In genomic region chr10:43943119-43943824, GRCh38 we compare ENCODE assay signal across 19 cellular contexts.
DNase-seq lines count a peak whose midpoint lies in the region; ATAC-seq and TF ChIP-seq lines count a peak whose summit lies in the region.
"Had no signal": no experiment of that assay in that cellular context is flagged by ENCODE, and none has a peak within 500 bp of the region (broad histone marks: within the 10 kb centered on the region; RNA-seq: fewer than 3 reads in every experiment).

No MANE protein-coding gene starts in this region.

- H3K9ac ChIP-seq in endodermal cell (ENCODE audit: extremely low read depth, low read length, poor library complexity, severe bottlenecking) = no peak overlapping the region

- peaks cover 7% of the 10 kb centered on the region; the same call in 2 of the 3 replicates for H3K9me3 Mint-ChIP-seq in GM23338
- H3K9me3 Mint-ChIP-seq in endodermal cell = peaks cover 4% of the 10 kb centered on the region
- H3K9me3 Mint-ChIP-seq: stimulated activated effector memory CD8-positive, alpha-beta T cell treated with anti-CD3 and anti-CD28 coated beads, Interleukin-12 subunit alpha, Interleukin-12 subunit beta, amount 100 ng/mL, for 72 hours had no signal

- no peak overlapping the region for H3K27ac ChIP-seq in GM23338 (ENCODE audit: low read depth)
- H3K27ac ChIP-seq in endodermal cell (ENCODE audit: low read depth, low read length) = no peak overlapping the region
- H3K27ac ChIP-seq: RWPE1 had no signal

- H3K4me2 ChIP-seq in GM23338 = no peak overlapping the region
- H3K4me2 ChIP-seq: smooth muscle cell had no signal

- H3K27me3 ChIP-seq in GM23338 (ENCODE audit: insufficient read depth) (no peaks in the 10 kb centered on the region), endodermal cell (ENCODE audit: control insufficient read depth, insufficient read depth, low read length, poor library complexity, severe bottlenecking) (no peaks in the 10 kb centered on the region)

- no peaks in the 10 kb centered on the region; the same call in 2 of the 3 replicates for H3K36me3 Mint-ChIP-seq in GM23338 (ENCODE audit: low read depth)
- no peaks in the 10 kb centered on the region for H3K36me3 Mint-ChIP-seq in endodermal cell (ENCODE audit: low read depth)
- H3K36me3 Mint-ChIP-seq: stimulated activated effector memory CD8-positive, alpha-beta T cell treated with anti-CD3 and anti-CD28 coated beads, Interleukin-12 subunit alpha, Interleukin-12 subunit beta, amount 100 ng/mL, for 72 hours had no signal

- H3F3A ChIP-seq in GM23338 (replicated peaks; ENCODE audit: low read depth) = no peaks in the 10 kb centered on the region

- 88 to 96% methylated on average over 8 to 13 of the region's 16 CpGs for WGBS in endodermal cell (ENCODE audit: insufficient coverage in 1 of 2, insufficient read length in 1 of 2), 2 experiments

- no peaks in the 10 kb centered on the region for H3K9me3 ChIP-seq in endodermal cell (ENCODE audit: control insufficient read depth, low read length)

- H4K20me1 ChIP-seq in GM23338 (replicated peaks; ENCODE audit: insufficient read depth) = no peaks in the 10 kb centered on the region

- no peaks in the 10 kb centered on the region for H3K9me2 ChIP-seq in GM23338 (ENCODE audit: insufficient read depth)

- H3K27me3 Mint-ChIP-seq in GM23338 (ENCODE audit: insufficient read depth, low read depth, poor library complexity) (peaks cover 2% of the 10 kb centered on the region), endodermal cell (ENCODE audit: insufficient read depth) (no peaks in the 10 kb centered on the region)

- no peak overlapping the region for H3K4me3 Mint-ChIP-seq in GM23338
- H3K4me3 Mint-ChIP-seq in endodermal cell = no peak overlapping the region
- H3K4me3 Mint-ChIP-seq: stimulated activated effector memory CD8-positive, alpha-beta T cell treated with anti-CD3 and anti-CD28 coated beads, Interleukin-12 subunit alpha, Interleukin-12 subunit beta, amount 100 ng/mL, for 72 hours had no signal

- H3K4me1 ChIP-seq in GM23338 (ENCODE audit: insufficient read depth) (no peaks in the 10 kb centered on the region), endodermal cell (ENCODE audit: control insufficient read depth, insufficient read depth, low read length) (no peaks in the 10 kb centered on the region)

- intact Hi-C loops in posterior vena cava (cut with DNase I) = no loop called here

- TF ChIP-seq CTCF in GM23338 (conservative IDR thresholded peaks at IDR 0.05; ENCODE audit: low read depth in 2 of 2) (no peak), endodermal cell (conservative IDR thresholded peaks at IDR 0.05) (no peak)

- DNase-seq in AG20443 (ENCODE audit: low spot score) (peak; percentile 2), GM23338 (ENCODE audit: low spot score) (no peak), endodermal cell (peak; percentile 11), posterior vena cava (ENCODE audit: low spot score) (peak; percentile 38), DMS79 (lab: John Stamatoyannopoulos, UW) (no peak), HuH-7.5 (ENCODE audit: low spot score) (no peak), NCI-H1048 (lab: John Stamatoyannopoulos, UW) (no peak)
- DNase-seq: COR-L47, dermis blood vessel endothelial cell, erythroblast, HCEC 1CT, KBM-7, NCI-H2029 treated with DMSO at 0.1 percent for 48 hours, posterior cingulate gyrus, trophoblast cell had no signal

- H3K79me2 ChIP-seq in GM23338 (replicated peaks; ENCODE audit: insufficient read depth) = no peaks in the 10 kb centered on the region

- H3K27ac Mint-ChIP-seq in GM23338 (no peak overlapping the region), endodermal cell (no peak overlapping the region)
- H3K27ac Mint-ChIP-seq: stimulated activated effector memory CD8-positive, alpha-beta T cell treated with anti-CD3 and anti-CD28 coated beads, Interleukin-12 subunit alpha, Interleukin-12 subunit beta, amount 100 ng/mL, for 72 hours had no signal

- H3K4me3 ChIP-seq in GM23338 = no peak overlapping the region
- no peak overlapping the region for H3K4me3 ChIP-seq in endodermal cell (ENCODE audit: low read length)
- H3K4me3 ChIP-seq: smooth muscle cell had no signal

- H3K4me1 Mint-ChIP-seq in GM23338 (peaks cover 7% of the 10 kb centered on the region), endodermal cell (peaks cover 6% of the 10 kb centered on the region)

- ATAC-seq in GM23338 (no peak), GM19328 (IDR thresholded peaks at IDR 0.05; ENCODE audit: unreplicated experiment) (no peak)

- no peaks in the 10 kb centered on the region for H3K36me3 ChIP-seq in GM23338 (ENCODE audit: insufficient read depth)
- no peaks in the 10 kb centered on the region for H3K36me3 ChIP-seq in endodermal cell (ENCODE audit: control insufficient read depth, insufficient read depth, low read length)

- H2AFZ ChIP-seq in GM23338 = peak overlapping the region; percentile 23; the same call in 1 of the 2 replicates

TF ChIP-seq in GM23338, 12 proteins besides CTCF, POLR2A, EP300 and RAD21 (continues in another document):
- no peak for TF ChIP-seq ETS1 (IDR thresholded peaks at IDR 0.05)
- TF ChIP-seq STAT1 (IDR thresholded peaks at IDR 0.05; ENCODE audit: unreplicated experiment) = no peak
- no peak for TF ChIP-seq EZH2phosphoT487 (IDR thresholded peaks at IDR 0.05; ENCODE audit: unreplicated experiment)
- no peak for TF ChIP-seq EZH2 (IDR thresholded peaks at IDR 0.05; ENCODE audit: low read depth, unreplicated experiment)
- TF ChIP-seq NANOG (IDR thresholded peaks at IDR 0.05; ENCODE audit: borderline replicate concordance) = no peak
- no peak for TF ChIP-seq REST (IDR thresholded peaks at IDR 0.05; ENCODE audit: unreplicated experiment)
- TF ChIP-seq CREB1 (CRISPR knock-in tag; IDR thresholded peaks at IDR 0.05; ENCODE audit: low read depth) = no peak

Comparison
In these comparisons a context has a peak if more than half of its experiments do, and no peak if none do; other contexts are left out.
1. DNase-seq: peak in AG20443 (single experiment), endodermal cell (single experiment) and posterior vena cava (single experiment); none in GM23338 (single experiment), DMS79 (single experiment), HuH-7.5 (single experiment) and NCI-H1048 (single experiment).